Comparison of ENCODE assay signal across 19 cellular contexts in genomic region chr15:70964686-70965085, GRCh38.
"Had no signal": no experiment of that assay in that cellular context is flagged by ENCODE, and none has a peak within 500 bp of the region (broad histone marks: within the 10 kb centered on the region; RNA-seq: fewer than 3 reads in every experiment).

No MANE protein-coding gene starts in this region.

- H3K27ac ChIP-seq: coronary artery, dorsolateral prefrontal cortex, esophagus squamous epithelium, gastrocnemius medialis, heart right ventricle, left lung, lower lobe of right lung had no signal

- H3K4me3 ChIP-seq: coronary artery, dorsolateral prefrontal cortex, esophagus squamous epithelium, gastrocnemius medialis, heart right ventricle, left lung, lower lobe of right lung had no signal

- H3K36me3 ChIP-seq: esophagus squamous epithelium, gastrocnemius medialis, left lung had no signal

- H3K9me3 ChIP-seq: esophagus squamous epithelium, gastrocnemius medialis, left lung, lower lobe of right lung had no signal

- H3K27me3 ChIP-seq: dorsolateral prefrontal cortex, esophagus squamous epithelium, gastrocnemius medialis, heart right ventricle, left lung had no signal

- DNase-seq: dermis blood vessel endothelial cell; dorsolateral prefrontal cortex; effector CD4-positive, alpha-beta T cell; effector memory CD4-positive, alpha-beta T cell; esophagus squamous epithelium; foreskin melanocyte; gastrocnemius medialis; glutamatergic neuron; head of caudate nucleus; heart right ventricle; hippocampal formation; left cardiac atrium; left lung; left ventricle myocardium superior; lower lobe of right lung; mesenchymal stem cell; naive thymus-derived CD4-positive, alpha-beta T cell had no signal

- H3K4me1 ChIP-seq: esophagus squamous epithelium, gastrocnemius medialis, heart right ventricle, left lung, lower lobe of right lung had no signal

- ATAC-seq: esophagus mucosa; gastrocnemius medialis; heart right ventricle; left cardiac atrium; left lung; left ventricle myocardium superior; lower lobe of right lung; naive thymus-derived CD4-positive, alpha-beta T cell had no signal
